1 cellular context compared by ENCODE assay signal in the genomic region with DNA sequence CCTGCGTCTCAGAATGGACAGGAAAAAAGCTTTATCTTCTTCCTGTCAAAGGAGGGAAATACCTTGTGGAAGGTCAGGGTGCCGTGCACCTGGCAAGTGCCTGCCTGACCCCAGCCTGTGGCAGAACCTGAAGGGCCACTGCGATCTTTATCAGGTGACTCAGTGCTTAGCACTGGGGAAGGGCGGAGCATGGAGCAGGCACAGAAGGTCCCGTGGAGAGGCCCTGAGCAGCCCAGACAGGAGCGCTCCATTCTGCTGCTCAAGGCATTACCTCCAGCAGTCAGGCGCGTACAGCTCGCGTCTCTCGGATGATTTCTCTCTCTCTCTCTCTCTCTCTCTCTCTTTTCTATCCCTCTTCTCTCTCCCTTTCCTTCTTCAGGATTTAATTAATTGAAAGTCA.
A peak's percentile ranks its signal among the peaks of the same experiment; 100 is the strongest.
TF ChIP-seq lines count a peak whose summit lies in the region.

No MANE protein-coding gene starts in this region.

TF ChIP-seq in K562, 482 proteins besides CTCF, POLR2A, EP300 and RAD21 (continued from another document):
- TF ChIP-seq, protein P1, sequence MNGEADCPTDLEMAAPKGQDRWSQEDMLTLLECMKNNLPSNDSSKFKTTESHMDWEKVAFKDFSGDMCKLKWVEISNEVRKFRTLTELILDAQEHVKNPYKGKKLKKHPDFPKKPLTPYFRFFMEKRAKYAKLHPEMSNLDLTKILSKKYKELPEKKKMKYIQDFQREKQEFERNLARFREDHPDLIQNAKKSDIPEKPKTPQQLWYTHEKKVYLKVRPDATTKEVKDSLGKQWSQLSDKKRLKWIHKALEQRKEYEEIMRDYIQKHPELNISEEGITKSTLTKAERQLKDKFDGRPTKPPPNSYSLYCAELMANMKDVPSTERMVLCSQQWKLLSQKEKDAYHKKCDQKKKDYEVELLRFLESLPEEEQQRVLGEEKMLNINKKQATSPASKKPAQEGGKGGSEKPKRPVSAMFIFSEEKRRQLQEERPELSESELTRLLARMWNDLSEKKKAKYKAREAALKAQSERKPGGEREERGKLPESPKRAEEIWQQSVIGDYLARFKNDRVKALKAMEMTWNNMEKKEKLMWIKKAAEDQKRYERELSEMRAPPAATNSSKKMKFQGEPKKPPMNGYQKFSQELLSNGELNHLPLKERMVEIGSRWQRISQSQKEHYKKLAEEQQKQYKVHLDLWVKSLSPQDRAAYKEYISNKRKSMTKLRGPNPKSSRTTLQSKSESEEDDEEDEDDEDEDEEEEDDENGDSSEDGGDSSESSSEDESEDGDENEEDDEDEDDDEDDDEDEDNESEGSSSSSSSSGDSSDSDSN (IDR thresholded peaks at IDR 0.05; ENCODE audit: borderline replicate concordance in 1 of 2, low read depth in 2 of 2, low read length in 2 of 2), result no peak
- TF ChIP-seq FOSL1 (tag; conservative IDR thresholded peaks at IDR 0.05) (peak; percentile 76), ARID1B (IDR thresholded peaks at IDR 0.05) (peak; percentile 18; the same call in 1 of the 2 replicates), NRF1 (conservative IDR thresholded peaks at IDR 0.05 in 1 of 2, IDR thresholded peaks at IDR 0.05 in 1 of 2) (peak in 1 of 2 experiments; percentile 26; a peak in 1 of 4 replicates), COPS2 (conservative IDR thresholded peaks at IDR 0.05) (no peak), JUND (IDR thresholded peaks at IDR 0.05; ENCODE audit: borderline replicate concordance, low read depth, low read length) (peak; percentile 77), JUND (tag; IDR thresholded peaks at IDR 0.05; ENCODE audit: borderline replicate concordance, low read depth, low read length) (peak; percentile 76; the same call in 1 of the 3 replicates), CTBP1 (IDR thresholded peaks at IDR 0.05; ENCODE audit: borderline replicate concordance) (no peak), ZNF717 (CRISPR knock-in tag; IDR thresholded peaks at IDR 0.05) (no peak)
